Comparison of ENCODE assay signal across 24 cellular contexts in genomic region chr21:45135868-45136267, GRCh38.
A peak's percentile ranks its signal among the peaks of the same experiment; 100 is the strongest.
DNase-seq lines count a peak whose midpoint lies in the region; ATAC-seq and TF ChIP-seq lines count a peak whose summit lies in the region.
"Had no signal": no experiment of that assay in that cellular context is flagged by ENCODE, and none has a peak within 500 bp of the region (broad histone marks: within the 10 kb centered on the region; RNA-seq: fewer than 3 reads in every experiment).

No MANE protein-coding gene starts in this region.

- no peaks in the 10 kb centered on the region for H3K27me3 Mint-ChIP-seq in osteocyte (ENCODE audit: unreplicated experiment)
- H3K27me3 Mint-ChIP-seq: activated B cell treated with CpG ODN at 0.5 μM for 24 hours; activated naive CD8-positive, alpha-beta T cell; activated T-helper 17 cell treated with anti-CD3 and anti-CD28 coated beads, Interleukin-2, amount 50 U/mL, for 72 hours had no signal

- TF ChIP-seq CTCF in brain microvascular endothelial cell (IDR thresholded peaks at IDR 0.05; ENCODE audit: low read depth, low read length, missing control alignments), result no peak
- TF ChIP-seq CTCF in osteocyte (IDR thresholded peaks at IDR 0.05), result no peak
- TF ChIP-seq CTCF in mammary epithelial cell (conservative IDR thresholded peaks at IDR 0.05 in 1 of 2, IDR thresholded peaks at IDR 0.05 in 1 of 2; ENCODE audit: extremely low read depth in 1 of 2, insufficient read depth in 1 of 2, low read depth in 1 of 2, low read length in 2 of 2), result no peak

- H3K9ac ChIP-seq in BLaER1 (peak overlapping the region; percentile 16; the same call in 1 of the 2 replicates), mammary epithelial cell (ENCODE audit: insufficient read depth, low read length) (no peak overlapping the region)

- no peak overlapping the region for H3K4me3 Mint-ChIP-seq in osteocyte (ENCODE audit: unreplicated experiment)
- H3K4me3 Mint-ChIP-seq: activated B cell treated with CpG ODN at 0.5 μM for 24 hours; activated naive CD8-positive, alpha-beta T cell; activated T-helper 17 cell treated with anti-CD3 and anti-CD28 coated beads, Interleukin-2, amount 50 U/mL, for 72 hours; nephron progenitor cell had no signal

- dilution Hi-C loops in mammary epithelial cell (cut with HindIII; ENCODE audit: low sequenced_read_pairs), result no loop called here

- intact Hi-C loops in mammary epithelial cell (cut with micrococcal nuclease), result loop anchor here (2.0 kb wide), 2 partner anchors 243 to 335 kb away; partner anchors contain the start of gene UBE2G2

- peaks cover 11% of the 10 kb centered on the region for H3K36me3 Mint-ChIP-seq in osteocyte (ENCODE audit: unreplicated experiment)
- H3K36me3 Mint-ChIP-seq: activated naive CD8-positive, alpha-beta T cell had no signal

- H3K4me1 ChIP-seq in BLaER1, result peaks cover 87% of the 10 kb centered on the region
- peaks cover 3% of the 10 kb centered on the region for H3K4me1 ChIP-seq in mammary epithelial cell (ENCODE audit: insufficient read depth, low read length)

- in situ Hi-C loops in brain microvascular endothelial cell (cut with HindIII; ENCODE audit: low pct_ligation_motif_present, low sequenced_read_pairs) (loop anchor here (25.0 kb wide), 1 partner anchor 199 kb away; the partner anchor contains the start of gene SLX9), mammary epithelial cell (cut with MboI; ENCODE audit: low sequenced_read_pairs in 2 of 2) (loop anchor here in 1 of 2 donors (5.0 kb wide), 1 partner anchor 189 kb away; no protein-coding TSS in a partner anchor)

- peaks cover 14% of the 10 kb centered on the region; the same call in 1 of the 2 replicates for H3K36me3 ChIP-seq in BLaER1
- peaks cover 8% of the 10 kb centered on the region for H3K36me3 ChIP-seq in brain microvascular endothelial cell (replicated peaks)
- peaks cover 5% of the 10 kb centered on the region for H3K36me3 ChIP-seq in mammary epithelial cell (ENCODE audit: insufficient read depth, low read length)
- H3K36me3 ChIP-seq: BE2C had no signal

- CTCF ChIA-PET in mammary epithelial cell (lab: Charles Lee; ENCODE audit: low non-redundant PET), result no interaction called here

- peak overlapping the region; percentile 54 for H3K27ac Mint-ChIP-seq in osteocyte (ENCODE audit: unreplicated experiment)
- H3K27ac Mint-ChIP-seq: activated B cell treated with CpG ODN at 0.5 μM for 24 hours; activated naive CD8-positive, alpha-beta T cell; activated T-helper 17 cell treated with anti-CD3 and anti-CD28 coated beads, Interleukin-2, amount 50 U/mL, for 72 hours had no signal

- no peaks in the 10 kb centered on the region for H3K9me3 Mint-ChIP-seq in osteocyte (ENCODE audit: unreplicated experiment)
- H3K9me3 Mint-ChIP-seq: activated B cell treated with CpG ODN at 0.5 μM for 24 hours; activated T-helper 17 cell treated with anti-CD3 and anti-CD28 coated beads, Interleukin-2, amount 50 U/mL, for 72 hours; nephron progenitor cell had no signal

- H3K4me3 ChIP-seq in BLaER1 (no peak overlapping the region), brain microvascular endothelial cell (ENCODE audit: low read depth, low read length) (no peak overlapping the region), mammary epithelial cell (replicated peaks in 1 of 3; ENCODE audit: insufficient read depth in 1 of 3, low read depth in 2 of 3, low read length in 3 of 3) (no peak overlapping the region)

- 98% methylated on average over 4 of the region's 9 CpGs for WGBS in mammary epithelial cell (ENCODE audit: low coverage, missing lambda C conversion rate)

- no peak overlapping the region for H3K27ac ChIP-seq in BLaER1
- peak overlapping the region; percentile 42 for H3K27ac ChIP-seq in brain microvascular endothelial cell
- no peak overlapping the region for H3K27ac ChIP-seq in mammary epithelial cell (ENCODE audit: insufficient read depth, low read depth, low read length)

- H3K4me2 ChIP-seq in BLaER1 (peak overlapping the region; percentile 61), mammary epithelial cell (ENCODE audit: insufficient read depth, low read depth, low read length) (no peak overlapping the region)

- no peaks in the 10 kb centered on the region for H3K9me3 ChIP-seq in BLaER1
- no peaks in the 10 kb centered on the region for H3K9me3 ChIP-seq in mammary epithelial cell (replicated peaks; ENCODE audit: insufficient read depth, low read length)
- H3K9me3 ChIP-seq: BE2C, Caco-2 had no signal

- H3K79me2 ChIP-seq in mammary epithelial cell (ENCODE audit: insufficient read depth, low read length), result peaks cover 15% of the 10 kb centered on the region

- no peaks in the 10 kb centered on the region for H3K27me3 ChIP-seq in BLaER1
- H3K27me3 ChIP-seq in brain microvascular endothelial cell (replicated peaks), result no peaks in the 10 kb centered on the region
- H3K27me3 ChIP-seq in mammary epithelial cell (ENCODE audit: insufficient read depth, low read length), result no peaks in the 10 kb centered on the region
- H3K27me3 ChIP-seq: BE2C had no signal

- ATAC-seq in HG03460 (IDR thresholded peaks at IDR 0.05; ENCODE audit: unreplicated experiment), result no peak
- ATAC-seq: activated T-helper 17 cell treated with anti-CD3 and anti-CD28 coated beads, Interleukin-2, amount 50 U/mL, for 72 hours; esophagus mucosa; sciatic nerve had no signal

- no TSS peak for BruUV-seq in mammary epithelial cell (replicated peaks; lab: Mats Ljungman, UMichigan)

- H3K4me1 Mint-ChIP-seq in osteocyte (ENCODE audit: unreplicated experiment), result peaks cover 74% of the 10 kb centered on the region

- H4K20me1 ChIP-seq in BLaER1 (peaks cover 94% of the 10 kb centered on the region), mammary epithelial cell (ENCODE audit: insufficient read depth, low read length) (peaks cover 3% of the 10 kb centered on the region)

- no peak overlapping the region for H2AFZ ChIP-seq in mammary epithelial cell (ENCODE audit: low read depth, low read length)

- DNase-seq in M059J (ENCODE audit: low read depth) (peak; percentile 46), brain microvascular endothelial cell (no peak), osteocyte (ENCODE audit: extremely low spot score, unreplicated experiment) (no peak), mammary epithelial cell (no peak), DMS153 treated with DMSO at 0.1 percent for 48 hours (lab: John Stamatoyannopoulos, UW; ENCODE audit: unreplicated experiment) (no peak), NOMO-1 treated with DMSO at 0.1 percent for 48 hours (lab: John Stamatoyannopoulos, UW; ENCODE audit: unreplicated experiment) (no peak)
- DNase-seq: activated B cell treated with CpG ODN at 0.5 μM for 24 hours; activated CD4-positive, alpha-beta T cell treated with anti-CD3 and anti-CD28 coated beads, Interleukin-2, amount 50 U/mL, for 4 hours; activated CD8-positive, alpha-beta memory T cell treated with anti-CD3 and anti-CD28 coated beads, Interleukin-2, amount 50 U/mL, for 48 hours; BE2C; Caco-2; foreskin melanocyte; hypothalamus; Karpas-422; NCI-H187 treated with DMSO at 0.1 percent for 48 hours; NCI-H69; nephron progenitor cell; substantia nigra had no signal
